In genomic region chr4:140239311-140239710, GRCh38 we compare ENCODE assay signal across 15 cellular contexts.
DNase-seq lines count a peak whose midpoint lies in the region; ATAC-seq and TF ChIP-seq lines count a peak whose summit lies in the region.
"Had no signal": no experiment of that assay in that cellular context is flagged by ENCODE, and none has a peak within 500 bp of the region (broad histone marks: within the 10 kb centered on the region; RNA-seq: fewer than 3 reads in every experiment).

No MANE protein-coding gene starts in this region.

- no peaks in the 10 kb centered on the region for H3K36me3 ChIP-seq in OCI-LY1 (ENCODE audit: insufficient read depth, low read length)
- no peaks in the 10 kb centered on the region for H3K36me3 ChIP-seq in rectal smooth muscle tissue (ENCODE audit: control insufficient read depth, insufficient read depth, low read length)
- H3K36me3 ChIP-seq in lower lobe of right lung: no peaks in the 10 kb centered on the region

- peak; percentile 67 for DNase-seq in DMS79 treated with DMSO at 0.1 percent for 48 hours (lab: John Stamatoyannopoulos, UW)
- DNase-seq in NCI-H146 (lab: John Stamatoyannopoulos, UW): peak; percentile 47
- DNase-seq in activated CD4-positive, alpha-beta T cell treated with anti-CD3 and anti-CD28 coated beads, Interleukin-2, amount 10 ng/mL, durations not matched to agents 24 days and 14 days: no peak
- no peak for DNase-seq in lower lobe of right lung
- DNase-seq: activated T-cell treated with anti-CD3 and anti-CD28 coated beads, Interleukin-2, amount 50 U/mL, for 24 hours; CD4-positive, alpha-beta memory T cell; left ventricle myocardium superior; MM.1S; PC-3; small intestine had no signal

- H3K4me1 Mint-ChIP-seq in activated CD4-positive, alpha-beta T cell treated with anti-CD3 and anti-CD28 coated beads, Interleukin-2, amount 10 ng/mL, durations not matched to agents 24 days and 14 days: peaks cover 35% of the 10 kb centered on the region

- no peaks in the 10 kb centered on the region for H3K79me2 ChIP-seq in OCI-LY1 (ENCODE audit: insufficient read depth, low read length)

- H3K36me3 Mint-ChIP-seq in activated CD4-positive, alpha-beta T cell treated with anti-CD3 and anti-CD28 coated beads, Interleukin-2, amount 10 ng/mL, durations not matched to agents 24 days and 14 days (ENCODE audit: low read depth): no peaks in the 10 kb centered on the region
- H3K36me3 Mint-ChIP-seq: CD4-positive, alpha-beta memory T cell had no signal

- H3K27me3 Mint-ChIP-seq in activated CD4-positive, alpha-beta T cell treated with anti-CD3 and anti-CD28 coated beads, Interleukin-2, amount 10 ng/mL, durations not matched to agents 24 days and 14 days: peaks cover 3% of the 10 kb centered on the region

- ATAC-seq in GM19467 (IDR thresholded peaks at IDR 0.05; ENCODE audit: unreplicated experiment): no peak
- ATAC-seq in lower lobe of right lung: no peak
- ATAC-seq: activated CD4-positive, CD25-positive, alpha-beta regulatory T cell treated with anti-CD3 and anti-CD28 coated beads, Interleukin-2, amount 50 U/mL, for 24 hours; PC-3 had no signal

- no peaks in the 10 kb centered on the region for H3K9me3 Mint-ChIP-seq in activated CD4-positive, alpha-beta T cell treated with anti-CD3 and anti-CD28 coated beads, Interleukin-2, amount 10 ng/mL, durations not matched to agents 24 days and 14 days
- H3K9me3 Mint-ChIP-seq: activated T-cell treated with anti-CD3 and anti-CD28 coated beads, Interleukin-2, amount 50 U/mL, for 24 hours; CD4-positive, alpha-beta memory T cell; H9 had no signal

- no peaks in the 10 kb centered on the region for H3K9me3 ChIP-seq in OCI-LY1 (ENCODE audit: low read length)
- no peaks in the 10 kb centered on the region for H3K9me3 ChIP-seq in lower lobe of right lung

- peaks cover 65% of the 10 kb centered on the region for H3K4me1 ChIP-seq in OCI-LY1 (ENCODE audit: insufficient read depth, low read length, severe bottlenecking)
- peaks cover 41% of the 10 kb centered on the region for H3K4me1 ChIP-seq in rectal smooth muscle tissue (ENCODE audit: control insufficient read depth, insufficient read depth, low read length)
- H3K4me1 ChIP-seq in lower lobe of right lung: peaks cover 43% of the 10 kb centered on the region

- H3K27ac Mint-ChIP-seq in activated CD4-positive, alpha-beta T cell treated with anti-CD3 and anti-CD28 coated beads, Interleukin-2, amount 10 ng/mL, durations not matched to agents 24 days and 14 days: no peak overlapping the region
- H3K27ac Mint-ChIP-seq: activated T-cell treated with anti-CD3 and anti-CD28 coated beads, Interleukin-2, amount 50 U/mL, for 24 hours; H9 had no signal

- intact Hi-C loops in activated CD4-positive, alpha-beta T cell treated with anti-CD3 and anti-CD28 coated beads, Interleukin-2, amount 10 ng/mL, durations not matched to agents 24 days and 14 days (cut with micrococcal nuclease): no loop called here
- intact Hi-C loops in lower lobe of right lung (cut with DNase I): no loop called here

- H3K27ac ChIP-seq in OCI-LY1 (ENCODE audit: low read depth, low read length, poor library complexity, severe bottlenecking): peak overlapping the region; percentile 58
- peak overlapping the region; percentile 94 for H3K27ac ChIP-seq in rectal smooth muscle tissue (ENCODE audit: low read depth, low read length)
- H3K27ac ChIP-seq in lower lobe of right lung: no peak overlapping the region

- H3K4me3 ChIP-seq in OCI-LY1 (ENCODE audit: low read depth, low read length, poor library complexity, severe bottlenecking) (no peak overlapping the region), rectal smooth muscle tissue (ENCODE audit: low read length) (no peak overlapping the region), lower lobe of right lung (no peak overlapping the region)

- H3K9me2 ChIP-seq in OCI-LY1 (ENCODE audit: low read depth, low read length): no peaks in the 10 kb centered on the region

- no peaks in the 10 kb centered on the region for H3K27me3 ChIP-seq in OCI-LY1 (ENCODE audit: insufficient read depth, low read length)
- no peaks in the 10 kb centered on the region for H3K27me3 ChIP-seq in rectal smooth muscle tissue (ENCODE audit: control insufficient read depth, insufficient read depth, low read length)
- H3K27me3 ChIP-seq in lower lobe of right lung (ENCODE audit: low read depth): no peaks in the 10 kb centered on the region

- TF ChIP-seq CTCF in OCI-LY1 (IDR thresholded peaks at IDR 0.05; ENCODE audit: low read length) (no peak), lower lobe of right lung (IDR thresholded peaks at IDR 0.05) (no peak)

- peak overlapping the region; percentile 21; the same call in 1 of the 2 replicates for H3K4me2 ChIP-seq in OCI-LY1 (ENCODE audit: low read length)

- H2AFZ ChIP-seq in OCI-LY1 (ENCODE audit: low read length): no peak overlapping the region

- H3K9ac ChIP-seq in OCI-LY1 (ENCODE audit: low read length) (peak overlapping the region; percentile 6; the same call in 1 of the 2 replicates), rectal smooth muscle tissue (ENCODE audit: low read length) (no peak overlapping the region)

- no peaks in the 10 kb centered on the region for H4K20me1 ChIP-seq in OCI-LY1 (ENCODE audit: insufficient read depth, low read length)

- H3K4me3 Mint-ChIP-seq in activated CD4-positive, alpha-beta T cell treated with anti-CD3 and anti-CD28 coated beads, Interleukin-2, amount 10 ng/mL, durations not matched to agents 24 days and 14 days: no peak overlapping the region
- H3K4me3 Mint-ChIP-seq: activated T-cell treated with anti-CD3 and anti-CD28 coated beads, Interleukin-2, amount 50 U/mL, for 24 hours; CD4-positive, alpha-beta memory T cell; H9 had no signal

- H3F3A ChIP-seq in OCI-LY1 (ENCODE audit: insufficient read depth, low read length): no peaks in the 10 kb centered on the region

Comparison
In these comparisons a context has a peak if more than half of its experiments do, and no peak if none do; other contexts are left out.
1. DNase-seq: peak in DMS79 treated with DMSO at 0.1 percent for 48 hours (single experiment) and NCI-H146 (single experiment); none in activated CD4-positive, alpha-beta T cell treated with anti-CD3 and anti-CD28 coated beads, Interleukin-2, amount 10 ng/mL, durations not matched to agents 24 days and 14 days (single experiment) and lower lobe of right lung (single experiment).